8 cellular contexts compared by ENCODE assay signal in the genomic region with DNA sequence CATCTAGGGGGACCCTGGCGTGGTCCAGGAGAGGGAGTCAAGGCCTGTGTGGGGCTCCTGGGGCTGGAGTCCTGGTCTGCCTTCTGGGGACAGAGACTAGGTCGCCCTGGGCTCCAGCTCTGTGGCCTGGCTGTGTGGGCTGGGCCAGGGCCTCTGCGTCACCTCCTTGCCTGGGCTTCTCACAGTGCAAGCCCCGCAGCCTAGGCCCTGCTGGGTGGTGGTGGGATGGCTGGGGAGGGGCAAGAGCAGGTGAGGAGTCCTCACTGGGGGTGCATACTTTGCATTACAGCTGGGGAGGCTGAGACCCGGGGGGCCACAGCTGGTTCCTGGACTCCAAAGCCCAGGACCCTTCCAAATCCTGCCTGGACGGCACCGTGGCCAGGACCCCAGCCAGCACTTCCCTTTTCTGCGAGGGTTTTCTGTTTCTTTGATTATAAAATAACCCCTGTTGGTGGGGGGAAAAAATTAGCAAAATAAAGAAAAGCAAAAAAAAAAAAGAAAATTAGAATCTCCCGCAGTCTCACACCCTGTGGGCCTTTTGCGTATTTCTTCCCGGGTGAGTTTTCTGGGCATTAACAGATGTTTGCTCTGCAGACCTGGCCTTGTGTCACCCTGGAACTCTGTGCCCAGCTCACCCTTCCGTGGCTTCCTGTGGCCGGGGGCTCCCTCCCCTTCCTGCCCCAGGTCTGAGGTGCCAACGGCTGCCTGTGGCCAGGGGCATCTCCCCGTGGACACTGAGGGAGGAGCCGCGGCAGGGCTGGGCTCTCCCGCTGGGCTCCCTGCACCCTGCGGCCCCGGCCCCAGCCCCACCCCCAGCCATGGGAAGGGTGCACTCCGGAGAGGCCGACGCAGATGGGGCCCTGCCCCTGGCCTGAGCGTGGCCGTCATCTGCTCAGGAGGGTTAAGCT. TPM values are rescaled to one million over a fixed set of nuclear protein-coding genes. Genes with fewer than 3 reads are reported as not detected.
DNase-seq lines count a peak whose midpoint lies in the region; ATAC-seq, FAIRE-seq and TF ChIP-seq lines count a peak whose summit lies in the region.

No MANE protein-coding gene starts in this region.

- RAD21 ChIA-PET in HCT116 (lab: Charles Lee; ENCODE audit: low non-redundant PET in 1 of 2, low total read pairs in 2 of 2, uncharacterized antibody in 2 of 2, unreplicated experiment in 2 of 2) = interaction anchor here in 1 of 2 experiments (0.9 kb wide), 1 partner anchor 26 kb away, joined by 7 read pairs; no protein-coding TSS in a partner anchor

- CTCF ChIA-PET in A673 (lab: Charles Lee) (no interaction called here), HCT116 (lab: Charles Lee) (no interaction called here)

- H3K9ac ChIP-seq in HCT116 (ENCODE audit: low read length) = peak overlapping the region; percentile 55

- H4K20me1 ChIP-seq in HCT116 (ENCODE audit: insufficient read depth) = no peaks in the 10 kb centered on the region

- peaks cover 5% of the 10 kb centered on the region; the same call in 1 of the 2 replicates for H3K79me2 ChIP-seq in HCT116 (ENCODE audit: insufficient read depth, low read length)

- TF ChIP-seq CTCF in A673 (conservative IDR thresholded peaks at IDR 0.05; ENCODE audit: low read depth, low read length) (no peak), HCT116 (IDR thresholded peaks at IDR 0.05 in 2 of 3, conservative IDR thresholded peaks at IDR 0.05 in 1 of 3; ENCODE audit: borderline replicate concordance in 1 of 3, insufficient read depth in 1 of 3, low read depth in 2 of 3, low read length in 2 of 3) (no peak), suprapubic skin (IDR thresholded peaks at IDR 0.05) (no peak), D721Med (IDR thresholded peaks at IDR 0.05; ENCODE audit: insufficient read depth, missing control alignments) (no peak)

- H3K4me3 ChIP-seq in A673 (ENCODE audit: low read depth, low read length, poor library complexity, severe bottlenecking) (no peak overlapping the region), HCT116 (replicated peaks in 1 of 2; ENCODE audit: low read depth in 1 of 2, low read length in 2 of 2) (peak overlapping the region; percentile 22 to 33; a peak in 3 of 4 replicates), right cardiac atrium (ENCODE audit: low read length) (no peak overlapping the region), suprapubic skin (peak overlapping the region; percentile 28)

- POLR2A ChIA-PET in A673 (lab: Charles Lee; ENCODE audit: low non-redundant PET) = no interaction called here
- POLR2A ChIA-PET in HCT116 (lab: Charles Lee) = interaction anchor here (0.8 kb wide), 1 partner anchor 26 kb away, joined by 3 read pairs; no protein-coding TSS in a partner anchor

- H3K4me1 ChIP-seq in A673 (ENCODE audit: insufficient read depth, low read length, poor library complexity, severe bottlenecking) (peaks cover 30% of the 10 kb centered on the region), HCT116 (ENCODE audit: control insufficient read depth in 1 of 2, insufficient read depth in 2 of 2, low read length in 2 of 2) (peaks cover 33 to 42% of the 10 kb centered on the region in 2 experiments), right cardiac atrium (ENCODE audit: control insufficient read depth, insufficient read depth, low read length) (peaks cover 8% of the 10 kb centered on the region), suprapubic skin (peaks cover 86% of the 10 kb centered on the region)

- BruUV-seq in A673 (replicated peaks; lab: Mats Ljungman, UMichigan) = no TSS peak
- BruUV-seq in HCT116 (replicated peaks; lab: Mats Ljungman, UMichigan) = no TSS peak

- no peak for TF ChIP-seq EP300 in suprapubic skin (IDR thresholded peaks at IDR 0.05)

- intact Hi-C loops in A673 (cut with micrococcal nuclease; ENCODE audit: unreplicated experiment) (no loop called here), HCT116 (cut with micrococcal nuclease) (no loop called here), right cardiac atrium (cut with DNase I) (no loop called here)

- H3K27ac ChIP-seq in A673 (ENCODE audit: low read depth, low read length, poor library complexity, severe bottlenecking) = peak overlapping the region; percentile 79
- peak overlapping the region; percentile 82 for H3K27ac ChIP-seq in HCT116 (ENCODE audit: low read depth, low read length)
- H3K27ac ChIP-seq in right cardiac atrium (ENCODE audit: low read length) = peak overlapping the region; percentile 55
- H3K27ac ChIP-seq in suprapubic skin = peak overlapping the region; percentile 88

- DNase-seq in A673 (ENCODE audit: low spot score) (no peak), HCT116 (ENCODE audit: low read depth, low spot score) (no peak), RPMI7951 (ENCODE audit: low read depth) (peak; percentile 70), right cardiac atrium (peak in 2 of 3 donors; percentile 73 to 81), suprapubic skin (ENCODE audit: low spot score in 2 of 2) (no peak), D721Med (ENCODE audit: insufficient read length, low spot score) (no peak), glomerular visceral epithelial cell (ENCODE audit: extremely low spot score) (no peak)
- DNase-seq in activated CD4-positive, CD25-positive, alpha-beta regulatory T cell treated with anti-CD3 and anti-CD28 coated beads, Interleukin-2, amount 50 U/mL, for 72 hours = no peak

- H3K36me3 ChIP-seq in A673 (ENCODE audit: insufficient read depth, low read length, poor library complexity, severe bottlenecking) (no peaks in the 10 kb centered on the region), HCT116 (ENCODE audit: control insufficient read depth in 1 of 2, insufficient read depth in 2 of 2, low read length in 2 of 2) (no peaks in the 10 kb centered on the region), suprapubic skin (no peaks in the 10 kb centered on the region)

- no peak for TF ChIP-seq RAD21 in HCT116 (IDR thresholded peaks at IDR 0.05; ENCODE audit: low read depth)

- 46% methylated on average over 25 of the region's 25 CpGs for WGBS in right cardiac atrium
- 17% methylated on average over 13 of the region's 25 CpGs for WGBS in suprapubic skin

- H3K9me3 ChIP-seq in A673 (ENCODE audit: low read depth, low read length, poor library complexity, severe bottlenecking) = no peaks in the 10 kb centered on the region
- no peaks in the 10 kb centered on the region for H3K9me3 ChIP-seq in HCT116 (ENCODE audit: control insufficient read depth in 1 of 2, insufficient read depth in 1 of 2, low read depth in 1 of 2, low read length in 2 of 2)
- H3K9me3 ChIP-seq in right cardiac atrium (ENCODE audit: control insufficient read depth, low read length) = no peaks in the 10 kb centered on the region
- H3K9me3 ChIP-seq in suprapubic skin = no peaks in the 10 kb centered on the region

- H2AFZ ChIP-seq in HCT116 (ENCODE audit: low read depth, low read length, poor library complexity, severe bottlenecking) = no peak overlapping the region

- no peak for FAIRE-seq in D721Med (lab: Jason Lieb, UNC)

- no peaks in the 10 kb centered on the region for H3K27me3 ChIP-seq in A673 (replicated peaks; ENCODE audit: insufficient read depth, low read depth, low read length, poor library complexity)
- H3K27me3 ChIP-seq in HCT116 (ENCODE audit: insufficient read depth, low read length) = no peaks in the 10 kb centered on the region
- H3K27me3 ChIP-seq in right cardiac atrium (ENCODE audit: control insufficient read depth, insufficient read depth) = no peaks in the 10 kb centered on the region
- H3K27me3 ChIP-seq in suprapubic skin = no peaks in the 10 kb centered on the region

- H3K4me2 ChIP-seq in HCT116 (ENCODE audit: low read length) = peak overlapping the region; percentile 70

- ATAC-seq in HCT116 (peak; percentile 51), right cardiac atrium (peak; percentile 42 to 55)

- no peak for TF ChIP-seq POLR2A in HCT116 (IDR thresholded peaks at IDR 0.05; ENCODE audit: borderline replicate concordance, extremely low read depth, insufficient read depth, insufficient read length)
- no peak for TF ChIP-seq POLR2A in suprapubic skin (IDR thresholded peaks at IDR 0.05)

- H3K9me2 ChIP-seq in HCT116 (ENCODE audit: insufficient read depth) = no peaks in the 10 kb centered on the region

TF ChIP-seq in HCT116, 20 proteins besides CTCF, POLR2A, EP300 and RAD21:
- no peak for TF ChIP-seq POLR2AphosphoS5 (IDR thresholded peaks at IDR 0.05; ENCODE audit: low read depth, low read length)
TF ChIP-seq in HCT116: peak in this region for 0.

RNA-seq across cellular contexts. Expression of gene PWWP2B, which starts 23.7 kb away (rescaled TPM):
- total RNA-seq in A673 (2021) = 18.6 and 21.2 TPM in 2 replicates
- 13.9 TPM for total RNA-seq in HCT116 (2021; ENCODE audit: unreplicated experiment)
- polyA plus RNA-seq in HCT116 (2012) = 7.3 and 7.9 TPM in 2 replicates
- 4.7 and 5.2 TPM in 2 replicates for total RNA-seq in RPMI7951 (2014; rRNA removed; shearing (Covaris generic))
- 10 to 100 TPM in 2 of 4 donors, 1 to 10 TPM in 2; 7.0 to 10.6 (median 9.6) TPM for total RNA-seq in right cardiac atrium
- polyA plus RNA-seq in right cardiac atrium = 9.1 TPM
- total RNA-seq in suprapubic skin = 10 to 100 TPM; 15.2 to 19.4 (median 18.3) TPM

Comparison
In these comparisons a context has a peak if more than half of its experiments do, and no peak if none do; other contexts are left out.
1. DNase-seq: peak in RPMI7951 (single experiment) and right cardiac atrium (2 of 3); none in A673 (single experiment), HCT116 (single experiment), suprapubic skin (0 of 2), activated CD4-positive, CD25-positive, alpha-beta regulatory T cell treated with anti-CD3 and anti-CD28 coated beads, Interleukin-2, amount 50 U/mL, for 72 hours (single experiment), D721Med (single experiment) and glomerular visceral epithelial cell (single experiment).
2. H3K4me3 ChIP-seq: peak in HCT116 (2 of 2) and suprapubic skin (single experiment); none in A673 (single experiment) and right cardiac atrium (single experiment).
3. Peak in every context shown above with its lines, with median percentiles within 50 percentile points of each other: H3K27ac ChIP-seq.